In genomic region chr6:24720604-24721460, GRCh38 we compare ENCODE assay signal across 8 cellular contexts. TPM values are rescaled to one million over a fixed set of nuclear protein-coding genes. Genes with fewer than 3 reads are reported as not detected.
DNase-seq lines count a peak whose midpoint lies in the region; ATAC-seq and TF ChIP-seq lines count a peak whose summit lies in the region.

No MANE protein-coding gene starts in this region.

- peak overlapping the region; percentile 27 for H2BK5ac ChIP-seq in H9 (ENCODE audit: insufficient read length, low read length)

- H3K4me1 Mint-ChIP-seq in H9 (peaks cover 18 to 29% of the 10 kb centered on the region in 2 experiments), natural killer cell (peaks cover 52 to 62% of the 10 kb centered on the region in 2 donors)

- intact Hi-C loops in natural killer cell (cut with micrococcal nuclease) = loop anchor here (1.0 to 2.0 kb wide), 3 partner anchors 53 to 1306 kb away; partner anchors contain the start of gene GMNN

- H2BK20ac ChIP-seq in H9 (ENCODE audit: low read depth, low read length, poor library complexity, severe bottlenecking) = no peak overlapping the region

- no peaks in the 10 kb centered on the region for H3K79me1 ChIP-seq in H9 (ENCODE audit: insufficient read depth, low read depth, low read length, poor library complexity, severe bottlenecking)

- peak overlapping the region; percentile 95 for H3K18ac ChIP-seq in H9 (ENCODE audit: insufficient read length, low read depth, low read length)

- H4K91ac ChIP-seq in H9 (ENCODE audit: insufficient read length, low read depth, low read length) = peak overlapping the region; percentile 91

- no peaks in the 10 kb centered on the region for H3K27me3 ChIP-seq in H9 (ENCODE audit: insufficient read depth, low read length)

- H3K9me3 ChIP-seq in ES-I3 (ENCODE audit: control insufficient read depth, insufficient read depth, low read length) (no peaks in the 10 kb centered on the region), H9 (ENCODE audit: control insufficient read depth, low read depth, low read length) (no peaks in the 10 kb centered on the region)

- H3K14ac ChIP-seq in H9 (ENCODE audit: insufficient read depth, low read length) = peak overlapping the region; percentile 98

- H3K27me3 Mint-ChIP-seq in H9 (ENCODE audit: low read depth) (no peaks in the 10 kb centered on the region), natural killer cell (ENCODE audit: low read depth in 2 of 2) (no peaks in the 10 kb centered on the region)

- ATAC-seq in natural killer cell = peak; percentile 75 to 93 (median 79)

- H3K23ac ChIP-seq in H9 (ENCODE audit: insufficient read length, low read depth, low read length) = no peak overlapping the region

- H3T11ph ChIP-seq in H9 (ENCODE audit: low read length) = peak overlapping the region; percentile 30

- peak overlapping the region; percentile 87 for H3K4me3 ChIP-seq in fibroblast of pulmonary artery (replicated peaks; ENCODE audit: low read depth, low read length)

- TF ChIP-seq POLR2A in Raji (IDR thresholded peaks at IDR 0.05; ENCODE audit: insufficient read depth, low read depth, low read length) = peak; percentile 84

- no peaks in the 10 kb centered on the region for H4K20me1 ChIP-seq in H9 (ENCODE audit: control insufficient read depth, insufficient read depth, insufficient read length)

- H4K8ac ChIP-seq in H9 (replicated peaks; ENCODE audit: insufficient read length, low read depth, low read length) = no peak overlapping the region

- no CpG with 5 or more reads among the region's 60 CpGs for WGBS in H9 (ENCODE audit: extremely low coverage, insufficient read length, low lambda C conversion rate)

- H2AK5ac ChIP-seq in H9 (ENCODE audit: insufficient read length, low read length) = no peak overlapping the region

- H2BK15ac ChIP-seq in H9 (ENCODE audit: low read depth, low read length) = no peak overlapping the region

- TF ChIP-seq CTCF in H9 (conservative IDR thresholded peaks at IDR 0.05) = no peak
- TF ChIP-seq CTCF in fibroblast of pulmonary artery (IDR thresholded peaks at IDR 0.05; ENCODE audit: low read length, missing control alignments) = no peak
- TF ChIP-seq CTCF in natural killer cell (IDR thresholded peaks at IDR 0.05) = no peak

- DNase-seq in H9 = peak; percentile 100
- DNase-seq in M059J (ENCODE audit: low read depth) = peak; percentile 100
- DNase-seq in activated effector memory CD4-positive, alpha-beta T cell treated with anti-CD3 and anti-CD28 coated beads, Interleukin-2, amount 50 U/mL, for 16 hours = peak; percentile 100
- peak; percentile 100 for DNase-seq in fibroblast of pulmonary artery (ENCODE audit: low read depth)
- peak; percentile 100 for DNase-seq in natural killer cell
- peak; percentile 98 to 100 (median 100) for DNase-seq in stimulated activated naive CD4-positive, alpha-beta T cell (lab: John Stamatoyannopoulos, UW)

- H3K56ac ChIP-seq in H9 (ENCODE audit: insufficient read length, low read depth, low read length) = no peak overlapping the region

- H3K4me3 Mint-ChIP-seq in H9 (peak overlapping the region; percentile 96 to 99), natural killer cell (peak overlapping the region; percentile 100)

- H2AFZ ChIP-seq in H9 (ENCODE audit: low read length) = no peak overlapping the region

- H3K4ac ChIP-seq in H9 (ENCODE audit: low read depth, low read length) = peak overlapping the region; percentile 80; the same call in 1 of the 2 replicates

- H3K36me3 Mint-ChIP-seq in H9 (ENCODE audit: insufficient read depth in 1 of 3, low read depth in 3 of 3) (peaks cover 26 to 38% (median 36%) of the 10 kb centered on the region in 3 experiments), natural killer cell (no peaks in the 10 kb centered on the region)

- H3K4me1 ChIP-seq in ES-I3 (ENCODE audit: insufficient read depth, low read length) (no peaks in the 10 kb centered on the region), H9 (ENCODE audit: insufficient read depth, low read length) (no peaks in the 10 kb centered on the region)

- H3K79me2 ChIP-seq in H9 (ENCODE audit: insufficient read depth, low read length) = peaks cover 30% of the 10 kb centered on the region

- H3K9ac ChIP-seq in ES-I3 (ENCODE audit: low read depth, low read length) (peak overlapping the region; percentile 95), H9 (ENCODE audit: extremely low read depth, insufficient read length, low read length) (peak overlapping the region; percentile 94)

- H2BK120ac ChIP-seq in H9 (ENCODE audit: low read depth, low read length, poor library complexity, severe bottlenecking) = peak overlapping the region; percentile 74

- H3K27ac ChIP-seq in H9 (ENCODE audit: insufficient read length, low read depth, low read length) = peak overlapping the region; percentile 95

- no peak overlapping the region for H4K5ac ChIP-seq in H9 (ENCODE audit: insufficient read length, low read depth, low read length)

- H3K9me3 Mint-ChIP-seq in H9 (no peaks in the 10 kb centered on the region), natural killer cell (no peaks in the 10 kb centered on the region)

- H2BK12ac ChIP-seq in H9 (ENCODE audit: insufficient read length, low read depth, low read length) = no peak overlapping the region

- peak overlapping the region; percentile 94 for H3K4me2 ChIP-seq in H9 (ENCODE audit: insufficient read depth, insufficient read length, low read length)

- peaks cover 12% of the 10 kb centered on the region for H3K36me3 ChIP-seq in ES-I3 (ENCODE audit: insufficient read depth, low read length)

- peaks cover 13% of the 10 kb centered on the region for H3K23me2 ChIP-seq in H9 (ENCODE audit: insufficient read length, low read depth, low read length, poor library complexity, severe bottlenecking)

- H3K27ac Mint-ChIP-seq in H9 = peak overlapping the region; percentile 99 to 100 (median 100)
- H3K27ac Mint-ChIP-seq in natural killer cell = peak overlapping the region; percentile 96 to 99

RNA-seq across cellular contexts. Expression of gene C6orf62, which starts 1.9 kb away (rescaled TPM):
- total RNA-seq in H9 (2021) (125 TPM in 2 replicates), natural killer cell (100 to 1,000 TPM; 129 to 163 (median 130) TPM)
- total RNA-seq in M059J (2014; rRNA removed; shearing (Covaris generic)) = 181 and 379 TPM in 2 replicates

RNA-seq across cellular contexts. Expression of gene GMNN, which starts 53.9 kb away (rescaled TPM):
- total RNA-seq in H9 (2021) = 106 and 110 TPM in 2 replicates
- 105 and 133 TPM in 2 replicates for total RNA-seq in M059J (2014; rRNA removed; shearing (Covaris generic))
- total RNA-seq in natural killer cell = 10 to 100 TPM; 11.0 to 23.7 (median 17.8) TPM

RNA-seq across cellular contexts. Expression of gene ACOT13, which starts 54.0 kb away (rescaled TPM):
- total RNA-seq in H9 (2021) (38.0 and 40.4 TPM in 2 replicates), natural killer cell (1 to 10 TPM; 3.2 to 4.3 (median 4.2) TPM)
- 12.0 and 23.1 TPM in 2 replicates for total RNA-seq in M059J (2014; rRNA removed; shearing (Covaris generic))

RNA-seq across cellular contexts. Expression of gene TDP2, which starts 54.1 kb away (rescaled TPM):
- 54.7 and 55.6 TPM in 2 replicates for total RNA-seq in H9 (2021)
- 29.0 and 51.6 TPM in 2 replicates for total RNA-seq in M059J (2014; rRNA removed; shearing (Covaris generic))
- 10 to 100 TPM; 43.2 to 51.9 (median 49.5) TPM for total RNA-seq in natural killer cell

Comparison
In these comparisons a context has a peak if more than half of its experiments do, and no peak if none do; other contexts are left out.
1. Peak in every context shown above with its lines: DNase-seq, ATAC-seq, H3K4me3 ChIP-seq and H3K27ac ChIP-seq.